Comparison of ENCODE assay signal across 8 cellular contexts in genomic region chr6:165049362-165049761, GRCh38.
A peak's percentile ranks its signal among the peaks of the same experiment; 100 is the strongest.
DNase-seq lines count a peak whose midpoint lies in the region; ATAC-seq and TF ChIP-seq lines count a peak whose summit lies in the region.

No MANE protein-coding gene starts in this region.

- H3K27ac ChIP-seq in GM23338 (ENCODE audit: low read depth): no peak overlapping the region
- H3K27ac ChIP-seq in SJSA1: no peak overlapping the region
- no peak overlapping the region for H3K27ac ChIP-seq in CD8-positive, alpha-beta T cell (ENCODE audit: low read depth, low read length)

- H3K9me2 ChIP-seq in GM23338 (ENCODE audit: insufficient read depth): no peaks in the 10 kb centered on the region

- H3F3A ChIP-seq in GM23338 (replicated peaks; ENCODE audit: low read depth): no peaks in the 10 kb centered on the region

- peaks cover 32% of the 10 kb centered on the region for H3K36me3 Mint-ChIP-seq in GM23338 (ENCODE audit: low read depth)
- no peaks in the 10 kb centered on the region for H3K36me3 Mint-ChIP-seq in CD8-positive, alpha-beta T cell

- no peak overlapping the region for H3K4me3 ChIP-seq in GM23338
- no peak overlapping the region for H3K4me3 ChIP-seq in SJSA1
- no peak overlapping the region for H3K4me3 ChIP-seq in CD8-positive, alpha-beta T cell (ENCODE audit: low read depth, low read length)

- H3K27ac Mint-ChIP-seq in GM23338: no peak overlapping the region
- H3K27ac Mint-ChIP-seq in CD8-positive, alpha-beta T cell: no peak overlapping the region

- H3K27me3 Mint-ChIP-seq in GM23338 (ENCODE audit: insufficient read depth, low read depth, poor library complexity): peaks cover 8% of the 10 kb centered on the region
- H3K27me3 Mint-ChIP-seq in CD8-positive, alpha-beta T cell (ENCODE audit: low read depth): no peaks in the 10 kb centered on the region

- H3K4me1 Mint-ChIP-seq in GM23338: no peaks in the 10 kb centered on the region
- no peaks in the 10 kb centered on the region for H3K4me1 Mint-ChIP-seq in CD8-positive, alpha-beta T cell (ENCODE audit: low read depth)

- POLR2A ChIA-PET in CD8-positive, alpha-beta T cell (lab: Charles Lee): no interaction called here

- peaks cover 48% of the 10 kb centered on the region for H3K9me3 Mint-ChIP-seq in GM23338
- H3K9me3 Mint-ChIP-seq in CD8-positive, alpha-beta T cell: peaks cover 24% of the 10 kb centered on the region

- CTCF ChIA-PET in CD8-positive, alpha-beta T cell (lab: Charles Lee): no interaction called here

- H3K27me3 ChIP-seq in GM23338 (ENCODE audit: insufficient read depth): peaks cover 9% of the 10 kb centered on the region; the same call in 1 of the 2 replicates
- no peaks in the 10 kb centered on the region for H3K27me3 ChIP-seq in SJSA1 (replicated peaks)
- H3K27me3 ChIP-seq in CD8-positive, alpha-beta T cell (ENCODE audit: insufficient read depth, low read length): no peaks in the 10 kb centered on the region

- H3K36me3 ChIP-seq in GM23338 (ENCODE audit: insufficient read depth) (no peaks in the 10 kb centered on the region), SJSA1 (no peaks in the 10 kb centered on the region)
- no peaks in the 10 kb centered on the region for H3K36me3 ChIP-seq in CD8-positive, alpha-beta T cell (ENCODE audit: insufficient read depth, low read length)

- peak; percentile 91 for ATAC-seq in GM23338
- no peak for ATAC-seq in CD8-positive, alpha-beta T cell
- no peak for ATAC-seq in GM21390 (IDR thresholded peaks at IDR 0.05; ENCODE audit: unreplicated experiment)
- ATAC-seq in HG03025 (IDR thresholded peaks at IDR 0.05; ENCODE audit: low FRiP score, unreplicated experiment): no peak

- intact Hi-C loops in CD8-positive, alpha-beta T cell (cut with DNase I, micrococcal nuclease): no loop called here

- DNase-seq in COLO668 (lab: John Stamatoyannopoulos, UW; ENCODE audit: unreplicated experiment) (peak; percentile 18), GM23338 (ENCODE audit: low spot score) (peak; percentile 89), SJSA1 (ENCODE audit: low read depth in 1 of 2, low spot score in 2 of 2) (peak; percentile 59 to 78), iPS DF 4.7 (ENCODE audit: extremely low read depth, low spot score) (peak; percentile 71), cerebellar cortex (ENCODE audit: low spot score) (no peak)
- DNase-seq in CD8-positive, alpha-beta T cell: no peak

- H3K4me3 Mint-ChIP-seq in GM23338: no peak overlapping the region
- H3K4me3 Mint-ChIP-seq in CD8-positive, alpha-beta T cell: no peak overlapping the region

- H4K20me1 ChIP-seq in GM23338 (replicated peaks; ENCODE audit: insufficient read depth): no peaks in the 10 kb centered on the region

- TF ChIP-seq CTCF in GM23338 (conservative IDR thresholded peaks at IDR 0.05; ENCODE audit: low read depth in 2 of 2): peak; percentile 85 to 97
- no peak for TF ChIP-seq CTCF in CD8-positive, alpha-beta T cell (IDR thresholded peaks at IDR 0.05)

- no peaks in the 10 kb centered on the region for H3K9me3 ChIP-seq in SJSA1 (replicated peaks)
- H3K9me3 ChIP-seq in CD8-positive, alpha-beta T cell (ENCODE audit: low read length): no peaks in the 10 kb centered on the region

- H2AFZ ChIP-seq in GM23338: no peak overlapping the region

- H3K4me2 ChIP-seq in GM23338: no peak overlapping the region

- no peaks in the 10 kb centered on the region for H3K79me2 ChIP-seq in GM23338 (replicated peaks; ENCODE audit: insufficient read depth)

- H3K4me1 ChIP-seq in GM23338 (ENCODE audit: insufficient read depth) (no peaks in the 10 kb centered on the region), SJSA1 (replicated peaks) (peaks cover 35% of the 10 kb centered on the region)
- H3K4me1 ChIP-seq in CD8-positive, alpha-beta T cell (ENCODE audit: insufficient read depth, low read length): no peaks in the 10 kb centered on the region

TF ChIP-seq in GM23338, 12 proteins besides CTCF, POLR2A, EP300 and RAD21 (continues in another document):
- TF ChIP-seq STAT1 (IDR thresholded peaks at IDR 0.05; ENCODE audit: unreplicated experiment) (no peak), POLR2AphosphoS5 (IDR thresholded peaks at IDR 0.05; ENCODE audit: low read depth) (no peak), ZNF331 (CRISPR knock-in tag; IDR thresholded peaks at IDR 0.05; ENCODE audit: low read depth) (no peak), JUNB (IDR thresholded peaks at IDR 0.05; ENCODE audit: unreplicated experiment) (no peak), ZNF462 (CRISPR knock-in tag; IDR thresholded peaks at IDR 0.05) (no peak), CREB1 (CRISPR knock-in tag; IDR thresholded peaks at IDR 0.05; ENCODE audit: low read depth) (no peak), EZH2 (IDR thresholded peaks at IDR 0.05; ENCODE audit: low read depth, unreplicated experiment) (no peak), NANOG (IDR thresholded peaks at IDR 0.05; ENCODE audit: borderline replicate concordance) (no peak), EZH2phosphoT487 (IDR thresholded peaks at IDR 0.05; ENCODE audit: unreplicated experiment) (no peak), ZNF114 (CRISPR knock-in tag; IDR thresholded peaks at IDR 0.05) (no peak)

Comparison
In these comparisons a context has a peak if more than half of its experiments do, and no peak if none do; other contexts are left out.
1. DNase-seq: peak in COLO668 (single experiment), GM23338 (single experiment), SJSA1 (2 of 2) and iPS DF 4.7 (single experiment); none in cerebellar cortex (single experiment) and CD8-positive, alpha-beta T cell (0 of 7).